Comparison of ENCODE assay signal across 8 cellular contexts in genomic region chr10:91251430-91252056, GRCh38. TPM values are rescaled to one million over a fixed set of nuclear protein-coding genes. Genes with fewer than 3 reads are reported as not detected.
DNase-seq lines count a peak whose midpoint lies in the region; ATAC-seq and TF ChIP-seq lines count a peak whose summit lies in the region.

No MANE protein-coding gene starts in this region.

- H3K27me3 ChIP-seq in OCI-LY1 (ENCODE audit: insufficient read depth, low read length) = no peaks in the 10 kb centered on the region

- H3K4me3 ChIP-seq in OCI-LY1 (ENCODE audit: low read depth, low read length, poor library complexity, severe bottlenecking) (no peak overlapping the region), fibroblast of villous mesenchyme (ENCODE audit: low read depth, low read length) (no peak overlapping the region)

- peak; percentile 58 for TF ChIP-seq CTCF in OCI-LY1 (IDR thresholded peaks at IDR 0.05; ENCODE audit: low read length)
- TF ChIP-seq CTCF in fibroblast of villous mesenchyme (IDR thresholded peaks at IDR 0.05; ENCODE audit: insufficient read depth, low read depth, low read length) = peak; percentile 85

- H3F3A ChIP-seq in OCI-LY1 (ENCODE audit: insufficient read depth, low read length) = no peaks in the 10 kb centered on the region

- no peaks in the 10 kb centered on the region for H3K4me1 ChIP-seq in OCI-LY1 (ENCODE audit: insufficient read depth, low read length, severe bottlenecking)

- ATAC-seq in HG03521 (IDR thresholded peaks at IDR 0.05; ENCODE audit: unreplicated experiment) (peak; percentile 71), HG02885 (IDR thresholded peaks at IDR 0.05; ENCODE audit: poor library complexity, unreplicated experiment) (no peak)

- H2AFZ ChIP-seq in OCI-LY1 (ENCODE audit: low read length) = no peak overlapping the region

- no peaks in the 10 kb centered on the region for H3K9me2 ChIP-seq in OCI-LY1 (ENCODE audit: low read depth, low read length)

- H3K36me3 ChIP-seq in OCI-LY1 (ENCODE audit: insufficient read depth, low read length) = peaks cover 50% of the 10 kb centered on the region

- DNase-seq in GM04504 (ENCODE audit: low read depth) = peak; percentile 32
- peak; percentile 30 for DNase-seq in activated T-helper 1 cell treated with Interleukin-2 at 50 U/mL for 16 hours (ENCODE audit: low read depth)
- DNase-seq in fibroblast of villous mesenchyme (ENCODE audit: low read depth) = peak; percentile 65
- DNase-seq in nucleus accumbens (lab: John Stamatoyannopoulos, UW) = peak in 36 of 56 donors; percentile 0 to 76 (median 22)
- DNase-seq in ureter (ENCODE audit: low spot score) = peak; percentile 52

- no peaks in the 10 kb centered on the region for H3K79me2 ChIP-seq in OCI-LY1 (ENCODE audit: insufficient read depth, low read length)

- no peaks in the 10 kb centered on the region for H4K20me1 ChIP-seq in OCI-LY1 (ENCODE audit: insufficient read depth, low read length)

- H3K27ac ChIP-seq in OCI-LY1 (ENCODE audit: low read depth, low read length, poor library complexity, severe bottlenecking) = no peak overlapping the region

- no peak overlapping the region for H3K4me2 ChIP-seq in OCI-LY1 (ENCODE audit: low read length)

- no peaks in the 10 kb centered on the region for H3K9me3 ChIP-seq in OCI-LY1 (ENCODE audit: low read length)

- H3K9ac ChIP-seq in OCI-LY1 (ENCODE audit: low read length) = no peak overlapping the region

RNA-seq across cellular contexts. Expression of gene PCGF5, which starts 31.1 kb away (rescaled TPM):
- total RNA-seq in fibroblast of villous mesenchyme (26.4 and 29.4 TPM in 2 replicates), ureter (46.3 TPM)
